2 cellular contexts compared by ENCODE assay signal in the genomic region with DNA sequence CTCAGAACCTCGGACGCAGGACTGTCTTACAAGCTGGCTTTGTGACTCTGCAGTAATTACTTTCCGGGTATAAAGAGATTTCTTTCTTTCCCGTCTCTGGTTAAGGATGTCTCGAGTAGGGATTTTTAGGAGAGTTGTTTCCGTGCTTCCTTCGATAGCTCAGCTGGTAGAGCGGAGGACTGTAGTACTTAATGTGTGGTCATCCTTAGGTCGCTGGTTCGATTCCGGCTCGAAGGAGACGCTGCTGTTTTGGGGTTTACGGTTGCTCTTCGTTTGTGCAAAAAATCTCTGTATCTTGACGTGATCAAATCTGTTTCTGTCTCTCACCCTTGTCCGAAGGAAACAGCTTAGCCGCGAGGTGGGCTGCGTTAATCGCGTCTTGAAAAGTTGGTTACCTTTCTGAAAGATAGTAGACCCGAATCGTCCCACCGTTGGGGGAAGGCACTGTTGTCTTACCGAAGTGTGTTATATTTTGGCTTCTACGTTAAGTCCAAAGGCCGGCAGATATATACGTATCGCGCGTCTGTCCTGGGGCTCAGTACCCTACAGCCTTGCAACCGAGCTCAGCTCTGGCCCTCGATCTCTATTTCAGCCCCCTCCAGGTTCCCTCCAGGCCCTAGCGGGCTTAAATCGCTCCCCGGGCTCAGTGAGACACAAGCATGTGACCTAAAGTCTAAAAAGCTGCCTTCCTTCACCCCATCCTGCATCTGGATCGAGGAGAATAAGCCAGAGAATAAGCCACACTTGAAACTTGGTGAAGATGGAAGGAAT.
TF ChIP-seq lines count a peak whose summit lies in the region.

No MANE protein-coding gene starts in this region.

TF ChIP-seq in HEK293, 187 proteins besides CTCF, POLR2A, EP300 and RAD21 (continued from another document and continues in another):
- TF ChIP-seq, protein P1, sequence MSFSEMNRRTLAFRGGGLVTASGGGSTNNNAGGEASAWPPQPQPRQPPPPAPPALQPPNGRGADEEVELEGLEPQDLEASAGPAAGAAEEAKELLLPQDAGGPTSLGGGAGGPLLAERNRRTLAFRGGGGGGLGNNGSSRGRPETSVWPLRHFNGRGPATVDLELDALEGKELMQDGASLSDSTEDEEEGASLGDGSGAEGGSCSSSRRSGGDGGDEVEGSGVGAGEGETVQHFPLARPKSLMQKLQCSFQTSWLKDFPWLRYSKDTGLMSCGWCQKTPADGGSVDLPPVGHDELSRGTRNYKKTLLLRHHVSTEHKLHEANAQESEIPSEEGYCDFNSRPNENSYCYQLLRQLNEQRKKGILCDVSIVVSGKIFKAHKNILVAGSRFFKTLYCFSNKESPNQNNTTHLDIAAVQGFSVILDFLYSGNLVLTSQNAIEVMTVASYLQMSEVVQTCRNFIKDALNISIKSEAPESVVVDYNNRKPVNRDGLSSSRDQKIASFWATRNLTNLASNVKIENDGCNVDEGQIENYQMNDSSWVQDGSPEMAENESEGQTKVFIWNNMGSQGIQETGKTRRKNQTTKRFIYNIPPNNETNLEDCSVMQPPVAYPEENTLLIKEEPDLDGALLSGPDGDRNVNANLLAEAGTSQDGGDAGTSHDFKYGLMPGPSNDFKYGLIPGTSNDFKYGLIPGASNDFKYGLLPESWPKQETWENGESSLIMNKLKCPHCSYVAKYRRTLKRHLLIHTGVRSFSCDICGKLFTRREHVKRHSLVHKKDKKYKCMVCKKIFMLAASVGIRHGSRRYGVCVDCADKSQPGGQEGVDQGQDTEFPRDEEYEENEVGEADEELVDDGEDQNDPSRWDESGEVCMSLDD (tag by site-specific recombination; IDR thresholded peaks at IDR 0.05), result peak; percentile 79
- TF ChIP-seq, protein P2, sequence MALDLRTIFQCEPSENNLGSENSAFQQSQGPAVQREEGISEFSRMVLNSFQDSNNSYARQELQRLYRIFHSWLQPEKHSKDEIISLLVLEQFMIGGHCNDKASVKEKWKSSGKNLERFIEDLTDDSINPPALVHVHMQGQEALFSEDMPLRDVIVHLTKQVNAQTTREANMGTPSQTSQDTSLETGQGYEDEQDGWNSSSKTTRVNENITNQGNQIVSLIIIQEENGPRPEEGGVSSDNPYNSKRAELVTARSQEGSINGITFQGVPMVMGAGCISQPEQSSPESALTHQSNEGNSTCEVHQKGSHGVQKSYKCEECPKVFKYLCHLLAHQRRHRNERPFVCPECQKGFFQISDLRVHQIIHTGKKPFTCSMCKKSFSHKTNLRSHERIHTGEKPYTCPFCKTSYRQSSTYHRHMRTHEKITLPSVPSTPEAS (tag by site-specific recombination; IDR thresholded peaks at IDR 0.05), result 0 out of 2 replicates have a peak, but pooled peaks have one; percentile 41
- TF ChIP-seq ZEB2 (tag by site-specific recombination; IDR thresholded peaks at IDR 0.05) (peak; percentile 82), KLF8 (tag by site-specific recombination; IDR thresholded peaks at IDR 0.05) (0 out of 2 replicates have a peak, but pooled peaks have one; percentile 47), ZNF76 (tag by site-specific recombination; IDR thresholded peaks at IDR 0.05; ENCODE audit: borderline replicate concordance, low read depth) (peak; percentile 45; the same call in 1 of the 2 replicates), ZNF510 (tag by site-specific recombination; IDR thresholded peaks at IDR 0.05; ENCODE audit: insufficient replicate concordance) (no peak), ZNF138 (tag by site-specific recombination; IDR thresholded peaks at IDR 0.05; ENCODE audit: borderline replicate concordance) (no peak), ZBTB21 (tag by site-specific recombination; IDR thresholded peaks at IDR 0.05) (peak; percentile 67; the same call in 1 of the 2 replicates), KLF10 (tag by site-specific recombination; IDR thresholded peaks at IDR 0.05) (0 out of 2 replicates have a peak, but pooled peaks have one; percentile 24), ZNF184 (tag by site-specific recombination; IDR thresholded peaks at IDR 0.05) (peak; percentile 6; the same call in 1 of the 2 replicates), ZNF837 (tag by site-specific recombination; IDR thresholded peaks at IDR 0.05) (0 out of 2 replicates have a peak, but pooled peaks have one; percentile 41), ZSCAN23 (tag by site-specific recombination; IDR thresholded peaks at IDR 0.05) (peak; percentile 36; the same call in 1 of the 2 replicates), ZNF843 (tag by site-specific recombination; IDR thresholded peaks at IDR 0.05) (0 out of 2 replicates have a peak, but pooled peaks have one; percentile 32)
- TF ChIP-seq, protein P3, sequence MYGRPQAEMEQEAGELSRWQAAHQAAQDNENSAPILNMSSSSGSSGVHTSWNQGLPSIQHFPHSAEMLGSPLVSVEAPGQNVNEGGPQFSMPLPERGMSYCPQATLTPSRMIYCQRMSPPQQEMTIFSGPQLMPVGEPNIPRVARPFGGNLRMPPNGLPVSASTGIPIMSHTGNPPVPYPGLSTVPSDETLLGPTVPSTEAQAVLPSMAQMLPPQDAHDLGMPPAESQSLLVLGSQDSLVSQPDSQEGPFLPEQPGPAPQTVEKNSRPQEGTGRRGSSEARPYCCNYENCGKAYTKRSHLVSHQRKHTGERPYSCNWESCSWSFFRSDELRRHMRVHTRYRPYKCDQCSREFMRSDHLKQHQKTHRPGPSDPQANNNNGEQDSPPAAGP (tag by site-specific recombination; IDR thresholded peaks at IDR 0.05), result peak; percentile 77; the same call in 1 of the 2 replicates
- TF ChIP-seq, protein P4, sequence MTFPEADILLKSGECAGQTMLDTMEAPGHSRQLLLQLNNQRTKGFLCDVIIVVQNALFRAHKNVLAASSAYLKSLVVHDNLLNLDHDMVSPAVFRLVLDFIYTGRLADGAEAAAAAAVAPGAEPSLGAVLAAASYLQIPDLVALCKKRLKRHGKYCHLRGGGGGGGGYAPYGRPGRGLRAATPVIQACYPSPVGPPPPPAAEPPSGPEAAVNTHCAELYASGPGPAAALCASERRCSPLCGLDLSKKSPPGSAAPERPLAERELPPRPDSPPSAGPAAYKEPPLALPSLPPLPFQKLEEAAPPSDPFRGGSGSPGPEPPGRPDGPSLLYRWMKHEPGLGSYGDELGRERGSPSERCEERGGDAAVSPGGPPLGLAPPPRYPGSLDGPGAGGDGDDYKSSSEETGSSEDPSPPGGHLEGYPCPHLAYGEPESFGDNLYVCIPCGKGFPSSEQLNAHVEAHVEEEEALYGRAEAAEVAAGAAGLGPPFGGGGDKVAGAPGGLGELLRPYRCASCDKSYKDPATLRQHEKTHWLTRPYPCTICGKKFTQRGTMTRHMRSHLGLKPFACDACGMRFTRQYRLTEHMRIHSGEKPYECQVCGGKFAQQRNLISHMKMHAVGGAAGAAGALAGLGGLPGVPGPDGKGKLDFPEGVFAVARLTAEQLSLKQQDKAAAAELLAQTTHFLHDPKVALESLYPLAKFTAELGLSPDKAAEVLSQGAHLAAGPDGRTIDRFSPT (tag by site-specific recombination; IDR thresholded peaks at IDR 0.05), result no peak
- TF ChIP-seq, protein P5, sequence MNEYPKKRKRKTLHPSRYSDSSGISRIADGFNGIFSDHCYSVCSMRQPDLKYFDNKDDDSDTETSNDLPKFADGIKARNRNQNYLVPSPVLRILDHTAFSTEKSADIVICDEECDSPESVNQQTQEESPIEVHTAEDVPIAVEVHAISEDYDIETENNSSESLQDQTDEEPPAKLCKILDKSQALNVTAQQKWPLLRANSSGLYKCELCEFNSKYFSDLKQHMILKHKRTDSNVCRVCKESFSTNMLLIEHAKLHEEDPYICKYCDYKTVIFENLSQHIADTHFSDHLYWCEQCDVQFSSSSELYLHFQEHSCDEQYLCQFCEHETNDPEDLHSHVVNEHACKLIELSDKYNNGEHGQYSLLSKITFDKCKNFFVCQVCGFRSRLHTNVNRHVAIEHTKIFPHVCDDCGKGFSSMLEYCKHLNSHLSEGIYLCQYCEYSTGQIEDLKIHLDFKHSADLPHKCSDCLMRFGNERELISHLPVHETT (tag by site-specific recombination; IDR thresholded peaks at IDR 0.05), result peak; percentile 79

TF ChIP-seq in K562, 482 proteins besides CTCF, POLR2A, EP300 and RAD21 (continued from another document and continues in another):
- no peak for TF ChIP-seq ZNF584 (CRISPR knock-in tag; IDR thresholded peaks at IDR 0.05; ENCODE audit: low read depth)
- TF ChIP-seq TEAD4 (IDR thresholded peaks at IDR 0.05; ENCODE audit: low read length), result peak; percentile 70
- TF ChIP-seq TEAD4 (CRISPR knock-in tag; IDR thresholded peaks at IDR 0.05; ENCODE audit: borderline replicate concordance), result no peak
- no peak for TF ChIP-seq THRAP3 (IDR thresholded peaks at IDR 0.05; ENCODE audit: borderline replicate concordance)
- TF ChIP-seq RFX5 (IDR thresholded peaks at IDR 0.05; ENCODE audit: low read depth, low read length), result peak; percentile 48; the same call in 1 of the 2 replicates
- no peak for TF ChIP-seq HDGF (IDR thresholded peaks at IDR 0.05)
- TF ChIP-seq GTF2A2 (tag; IDR thresholded peaks at IDR 0.05), result no peak
- TF ChIP-seq, protein P6, sequence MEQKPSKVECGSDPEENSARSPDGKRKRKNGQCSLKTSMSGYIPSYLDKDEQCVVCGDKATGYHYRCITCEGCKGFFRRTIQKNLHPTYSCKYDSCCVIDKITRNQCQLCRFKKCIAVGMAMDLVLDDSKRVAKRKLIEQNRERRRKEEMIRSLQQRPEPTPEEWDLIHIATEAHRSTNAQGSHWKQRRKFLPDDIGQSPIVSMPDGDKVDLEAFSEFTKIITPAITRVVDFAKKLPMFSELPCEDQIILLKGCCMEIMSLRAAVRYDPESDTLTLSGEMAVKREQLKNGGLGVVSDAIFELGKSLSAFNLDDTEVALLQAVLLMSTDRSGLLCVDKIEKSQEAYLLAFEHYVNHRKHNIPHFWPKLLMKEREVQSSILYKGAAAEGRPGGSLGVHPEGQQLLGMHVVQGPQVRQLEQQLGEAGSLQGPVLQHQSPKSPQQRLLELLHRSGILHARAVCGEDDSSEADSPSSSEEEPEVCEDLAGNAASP (IDR thresholded peaks at IDR 0.05), result no peak
- TF ChIP-seq, protein P7, sequence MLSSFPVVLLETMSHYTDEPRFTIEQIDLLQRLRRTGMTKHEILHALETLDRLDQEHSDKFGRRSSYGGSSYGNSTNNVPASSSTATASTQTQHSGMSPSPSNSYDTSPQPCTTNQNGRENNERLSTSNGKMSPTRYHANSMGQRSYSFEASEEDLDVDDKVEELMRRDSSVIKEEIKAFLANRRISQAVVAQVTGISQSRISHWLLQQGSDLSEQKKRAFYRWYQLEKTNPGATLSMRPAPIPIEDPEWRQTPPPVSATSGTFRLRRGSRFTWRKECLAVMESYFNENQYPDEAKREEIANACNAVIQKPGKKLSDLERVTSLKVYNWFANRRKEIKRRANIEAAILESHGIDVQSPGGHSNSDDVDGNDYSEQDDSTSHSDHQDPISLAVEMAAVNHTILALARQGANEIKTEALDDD (IDR thresholded peaks at IDR 0.05), result peak; percentile 80
- TF ChIP-seq ZNF124 (CRISPR knock-in tag; IDR thresholded peaks at IDR 0.05), result no peak
- peak in 1 of 2 experiments; percentile 12; a peak in 1 of 4 replicates for TF ChIP-seq TRIM24 (IDR thresholded peaks at IDR 0.05)
- TF ChIP-seq ADNP (tag; IDR thresholded peaks at IDR 0.05), result peak; percentile 88
- TF ChIP-seq, protein P8, sequence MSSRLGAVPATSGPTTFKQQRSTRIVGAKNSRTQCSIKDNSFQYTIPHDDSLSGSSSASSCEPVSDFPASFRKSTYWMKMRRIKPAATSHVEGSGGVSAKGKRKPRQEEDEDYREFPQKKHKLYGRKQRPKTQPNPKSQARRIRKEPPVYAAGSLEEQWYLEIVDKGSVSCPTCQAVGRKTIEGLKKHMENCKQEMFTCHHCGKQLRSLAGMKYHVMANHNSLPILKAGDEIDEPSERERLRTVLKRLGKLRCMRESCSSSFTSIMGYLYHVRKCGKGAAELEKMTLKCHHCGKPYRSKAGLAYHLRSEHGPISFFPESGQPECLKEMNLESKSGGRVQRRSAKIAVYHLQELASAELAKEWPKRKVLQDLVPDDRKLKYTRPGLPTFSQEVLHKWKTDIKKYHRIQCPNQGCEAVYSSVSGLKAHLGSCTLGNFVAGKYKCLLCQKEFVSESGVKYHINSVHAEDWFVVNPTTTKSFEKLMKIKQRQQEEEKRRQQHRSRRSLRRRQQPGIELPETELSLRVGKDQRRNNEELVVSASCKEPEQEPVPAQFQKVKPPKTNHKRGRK (tag; IDR thresholded peaks at IDR 0.05), result no peak
- TF ChIP-seq GATAD2B (IDR thresholded peaks at IDR 0.05; ENCODE audit: borderline replicate concordance), result no peak
- no peak for TF ChIP-seq FOXA1 (IDR thresholded peaks at IDR 0.05; ENCODE audit: borderline replicate concordance)
- no peak for TF ChIP-seq HNRNPL (IDR thresholded peaks at IDR 0.05; ENCODE audit: low read depth, low read length)
- TF ChIP-seq SRF (CRISPR knock-in tag; IDR thresholded peaks at IDR 0.05), result no peak
- TF ChIP-seq BRD9 (IDR thresholded peaks at IDR 0.05; ENCODE audit: low read depth, partially characterized antibody), result peak; percentile 94
- TF ChIP-seq, protein P9, sequence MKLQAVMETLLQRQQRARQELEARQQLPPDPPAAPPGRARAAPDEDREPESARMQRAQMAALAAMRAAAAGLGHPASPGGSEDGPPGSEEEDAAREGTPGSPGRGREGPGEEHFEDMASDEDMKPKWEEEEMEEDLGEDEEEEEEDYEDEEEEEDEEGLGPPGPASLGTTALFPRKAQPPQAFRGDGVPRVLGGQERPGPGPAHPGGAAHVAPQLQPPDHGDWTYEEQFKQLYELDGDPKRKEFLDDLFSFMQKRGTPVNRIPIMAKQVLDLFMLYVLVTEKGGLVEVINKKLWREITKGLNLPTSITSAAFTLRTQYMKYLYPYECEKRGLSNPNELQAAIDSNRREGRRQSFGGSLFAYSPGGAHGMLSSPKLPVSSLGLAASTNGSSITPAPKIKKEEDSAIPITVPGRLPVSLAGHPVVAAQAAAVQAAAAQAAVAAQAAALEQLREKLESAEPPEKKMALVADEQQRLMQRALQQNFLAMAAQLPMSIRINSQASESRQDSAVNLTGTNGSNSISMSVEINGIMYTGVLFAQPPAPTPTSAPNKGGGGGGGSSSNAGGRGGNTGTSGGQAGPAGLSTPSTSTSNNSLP (IDR thresholded peaks at IDR 0.05; ENCODE audit: borderline replicate concordance, low read depth, low read length), result peak; percentile 60; the same call in 1 of the 2 replicates
- TF ChIP-seq HCFC1 (IDR thresholded peaks at IDR 0.05; ENCODE audit: low read depth, low read length), result no peak
